In the genomic region with DNA sequence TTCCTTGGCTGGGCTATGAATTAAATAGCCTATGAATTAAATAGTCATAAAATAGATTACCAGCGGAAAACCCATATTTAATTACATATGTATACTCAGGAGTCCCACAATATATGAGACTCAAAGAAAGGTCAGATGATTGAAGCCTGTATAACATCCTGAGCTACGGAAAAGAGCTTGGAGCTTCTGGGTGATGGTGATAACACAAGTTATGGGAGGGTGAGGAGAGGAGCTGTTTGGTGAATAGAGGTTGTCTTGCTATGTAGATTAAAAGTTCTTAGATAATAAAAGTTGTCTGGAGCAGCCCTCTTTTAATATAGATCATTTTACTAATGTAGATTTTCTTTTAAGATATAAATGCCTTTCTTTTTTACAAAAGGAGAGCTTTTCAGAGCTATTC, we compare ENCODE assay signal across 9 cellular contexts. TPM values are rescaled to one million over a fixed set of nuclear protein-coding genes. Genes with fewer than 3 reads are reported as not detected.
DNase-seq lines count a peak whose midpoint lies in the region; ATAC-seq and TF ChIP-seq lines count a peak whose summit lies in the region.
"Had no signal": no experiment of that assay in that cellular context is flagged by ENCODE, and none has a peak within 500 bp of the region (broad histone marks: within the 10 kb centered on the region; RNA-seq: fewer than 3 reads in every experiment).

No MANE protein-coding gene starts in this region.

- H3K27me3 Mint-ChIP-seq in chondrocyte (ENCODE audit: low read depth): no peaks in the 10 kb centered on the region
- no peaks in the 10 kb centered on the region for H3K27me3 Mint-ChIP-seq in natural killer cell treated with Interleukin-12 subunit alpha and Interleukin-12 subunit beta and Interleukin-15 and Interleukin-18, amount 100 ng/mL, for 72 hours

- H3K9me3 Mint-ChIP-seq in chondrocyte (ENCODE audit: low read depth): no peaks in the 10 kb centered on the region
- H3K9me3 Mint-ChIP-seq in natural killer cell treated with Interleukin-12 subunit alpha and Interleukin-12 subunit beta and Interleukin-15 and Interleukin-18, amount 100 ng/mL, for 72 hours: no peaks in the 10 kb centered on the region

- no peak for ATAC-seq in natural killer cell treated with Interleukin-12 subunit alpha and Interleukin-12 subunit beta and Interleukin-15 and Interleukin-18, amount 100 ng/mL, for 72 hours
- ATAC-seq in GM18517 (IDR thresholded peaks at IDR 0.05; ENCODE audit: unreplicated experiment): no peak
- no peak for ATAC-seq in GM21529 (IDR thresholded peaks at IDR 0.05; ENCODE audit: unreplicated experiment)
- ATAC-seq in HG03280 (IDR thresholded peaks at IDR 0.05; ENCODE audit: unreplicated experiment): no peak
- ATAC-seq: HCT116 had no signal

- H3K4me1 Mint-ChIP-seq in chondrocyte (ENCODE audit: low read depth): peaks cover 57% of the 10 kb centered on the region
- H3K4me1 Mint-ChIP-seq in natural killer cell treated with Interleukin-12 subunit alpha and Interleukin-12 subunit beta and Interleukin-15 and Interleukin-18, amount 100 ng/mL, for 72 hours (ENCODE audit: low read depth in 2 of 2): peaks cover 43 to 63% of the 10 kb centered on the region in 2 donors

- TF ChIP-seq CTCF in AG09309 (IDR thresholded peaks at IDR 0.05; ENCODE audit: control insufficient read depth, insufficient read depth, low read depth, low read length, missing control alignments) (no peak), chondrocyte (IDR thresholded peaks at IDR 0.05) (no peak)

- DNase-seq in AG09309 (ENCODE audit: low read depth): no peak
- DNase-seq in chondrocyte (ENCODE audit: low spot score): no peak
- DNase-seq in natural killer cell treated with Interleukin-12 subunit alpha and Interleukin-12 subunit beta and Interleukin-15 and Interleukin-18, amount 100 ng/mL, for 72 hours (ENCODE audit: low spot score): no peak
- DNase-seq in cerebellar nuclear complex (lab: John Stamatoyannopoulos, UW): no peak

- peak overlapping the region; percentile 85 for H3K4me3 Mint-ChIP-seq in chondrocyte (ENCODE audit: unreplicated experiment)
- H3K4me3 Mint-ChIP-seq in natural killer cell treated with Interleukin-12 subunit alpha and Interleukin-12 subunit beta and Interleukin-15 and Interleukin-18, amount 100 ng/mL, for 72 hours: peak overlapping the region; percentile 93

- H3K27ac ChIP-seq in KOPT-K1 (ENCODE audit: low read depth, low read length, poor library complexity, severe bottlenecking): peak overlapping the region; percentile 91

- no peaks in the 10 kb centered on the region for H3K9me3 ChIP-seq in KOPT-K1 (ENCODE audit: insufficient read depth, low read length, poor library complexity, severe bottlenecking)

- H3K36me3 ChIP-seq in KOPT-K1 (ENCODE audit: insufficient read depth, low read length): peaks cover 31% of the 10 kb centered on the region

- peaks cover 2% of the 10 kb centered on the region for H3K36me3 Mint-ChIP-seq in chondrocyte (ENCODE audit: low read depth)
- peaks cover 13% of the 10 kb centered on the region for H3K36me3 Mint-ChIP-seq in natural killer cell treated with Interleukin-12 subunit alpha and Interleukin-12 subunit beta and Interleukin-15 and Interleukin-18, amount 100 ng/mL, for 72 hours

- peak overlapping the region; percentile 4 for H3K27ac Mint-ChIP-seq in chondrocyte (ENCODE audit: unreplicated experiment)
- peak overlapping the region; percentile 86 to 87 for H3K27ac Mint-ChIP-seq in natural killer cell treated with Interleukin-12 subunit alpha and Interleukin-12 subunit beta and Interleukin-15 and Interleukin-18, amount 100 ng/mL, for 72 hours

- H3K4me3 ChIP-seq in AG09309 (ENCODE audit: control insufficient read depth, low read depth, low read length): peak overlapping the region; percentile 94; the same call in 1 of the 2 replicates

RNA-seq across cellular contexts. Expression of a gene that starts 1.8 kb away (rescaled TPM):
- 38.8 to 44.3 TPM (median 40.0 TPM) in 3 replicates for total RNA-seq in chondrocyte
- 10 to 100 TPM; 62.6 to 72.3 TPM for total RNA-seq in natural killer cell treated with Interleukin-12 subunit alpha and Interleukin-12 subunit beta and Interleukin-15 and Interleukin-18, amount 100 ng/mL, for 72 hours

RNA-seq across cellular contexts. Expression of a gene that starts 4.2 kb away (rescaled TPM):
- total RNA-seq in chondrocyte: 18.0 to 26.4 TPM (median 18.9 TPM) in 3 replicates
- 10 to 100 TPM; 14.3 to 17.9 TPM for total RNA-seq in natural killer cell treated with Interleukin-12 subunit alpha and Interleukin-12 subunit beta and Interleukin-15 and Interleukin-18, amount 100 ng/mL, for 72 hours
